ENCODE assay signal across 8 cellular contexts in genomic region chr18:46917108-46917807, GRCh38. TPM values are rescaled to one million over a fixed set of nuclear protein-coding genes. Genes with fewer than 3 reads are reported as not detected.
DNase-seq lines count a peak whose midpoint lies in the region; ATAC-seq, FAIRE-seq and TF ChIP-seq lines count a peak whose summit lies in the region.

TSS of gene KATNAL2 (plus strand) at chr18:46917602. CDS start at chr18:46946873, 29,271 bp downstream.
TSS of gene PIAS2 (minus strand) at chr18:46917507. CDS start at chr18:46917345, 162 bp downstream.

- H2AFZ ChIP-seq in mammary epithelial cell (ENCODE audit: low read depth, low read length), result peak within 1 kb of the TSS; percentile 97
- H2AFZ ChIP-seq in smooth muscle cell (ENCODE audit: low read depth), result peak within 1 kb of the TSS; percentile 91

- peak; percentile 19 for TF ChIP-seq CTCF in 22Rv1 (IDR thresholded peaks at IDR 0.05)
- no peak for TF ChIP-seq CTCF in WERI-Rb-1 (IDR thresholded peaks at IDR 0.05; ENCODE audit: low read depth, low read length)
- TF ChIP-seq CTCF in mammary epithelial cell (conservative IDR thresholded peaks at IDR 0.05 in 1 of 2, IDR thresholded peaks at IDR 0.05 in 1 of 2; ENCODE audit: extremely low read depth in 1 of 2, insufficient read depth in 1 of 2, low read depth in 1 of 2, low read length in 2 of 2), result no peak
- no peak for TF ChIP-seq CTCF in smooth muscle cell (IDR thresholded peaks at IDR 0.05; ENCODE audit: borderline replicate concordance, insufficient read depth, poor library complexity, severe bottlenecking)

- H3K27me3 Mint-ChIP-seq in immature natural killer cell (ENCODE audit: low read depth in 3 of 3), result peaks cover 0 to 13% (median 4%) of the 10 kb centered on the region in 3 donors

- peak; percentile 83 for ATAC-seq in HG02970 (IDR thresholded peaks at IDR 0.05; ENCODE audit: low FRiP score, unreplicated experiment)

- dilution Hi-C loops in mammary epithelial cell (cut with HindIII; ENCODE audit: low sequenced_read_pairs), result no loop called here

- peak; percentile 89 for FAIRE-seq in GM18507 (lab: Jason Lieb, UNC)

- H3K9ac ChIP-seq in mammary epithelial cell (ENCODE audit: insufficient read depth, low read length) (peak within 1 kb of the TSS; percentile 80), smooth muscle cell (ENCODE audit: low read depth) (peak within 1 kb of the TSS; percentile 53)

- peaks cover 6% of the 10 kb centered on the region for H3K9me3 ChIP-seq in WERI-Rb-1 (ENCODE audit: severe bottlenecking)
- no peaks in the 10 kb centered on the region for H3K9me3 ChIP-seq in mammary epithelial cell (replicated peaks; ENCODE audit: insufficient read depth, low read length)
- H3K9me3 ChIP-seq in smooth muscle cell (replicated peaks; ENCODE audit: low read depth), result no peaks in the 10 kb centered on the region

- H3K36me3 Mint-ChIP-seq in immature natural killer cell, result no peaks in the 10 kb centered on the region

- DNase-seq in GM18507 (ENCODE audit: extremely low spot score, insufficient read length, low read depth), result peak; percentile 76
- peak; percentile 17 for DNase-seq in NCI-H2029 treated with DMSO at 0.1 percent for 48 hours (lab: John Stamatoyannopoulos, UW)
- DNase-seq in WERI-Rb-1, result peak; percentile 86
- DNase-seq in mammary epithelial cell, result peak; percentile 46
- peak; percentile 75 to 83 (median 80) for DNase-seq in immature natural killer cell
- peak; percentile 50 for DNase-seq in smooth muscle cell (lab: John Stamatoyannopoulos, UW; ENCODE audit: unreplicated experiment)

- WGBS in mammary epithelial cell (ENCODE audit: low coverage, missing lambda C conversion rate), result 3% methylated on average over 13 of the region's 107 CpGs
- WGBS in smooth muscle cell (ENCODE audit: low lambda C conversion rate), result under 1% methylated on average over 70 of the region's 107 CpGs

- H3K27ac ChIP-seq in 22Rv1 (peak within 1 kb of the TSS; percentile 73), WERI-Rb-1 (peak within 1 kb of the TSS; percentile 89), mammary epithelial cell (ENCODE audit: insufficient read depth, low read depth, low read length) (peak within 1 kb of the TSS; percentile 63), smooth muscle cell (ENCODE audit: low read depth) (peak within 1 kb of the TSS; percentile 46)

- H3K36me3 ChIP-seq in WERI-Rb-1 (no peaks in the 10 kb centered on the region; the same call in 1 of the 2 replicates), mammary epithelial cell (ENCODE audit: insufficient read depth, low read length) (no peaks in the 10 kb centered on the region), smooth muscle cell (ENCODE audit: low read depth) (no peaks in the 10 kb centered on the region)

- H3K4me1 ChIP-seq in mammary epithelial cell (ENCODE audit: insufficient read depth, low read length) (peaks cover 5% of the 10 kb centered on the region), smooth muscle cell (ENCODE audit: low read depth) (peaks cover 19% of the 10 kb centered on the region)

- in situ Hi-C loops in mammary epithelial cell (cut with MboI; ENCODE audit: low sequenced_read_pairs in 2 of 2), result no loop called here

- CTCF ChIA-PET in mammary epithelial cell (lab: Charles Lee; ENCODE audit: low non-redundant PET), result no interaction called here

- peak within 1 kb of the TSS; percentile 68 to 95 (median 92) for H3K27ac Mint-ChIP-seq in immature natural killer cell

- intact Hi-C loops in mammary epithelial cell (cut with micrococcal nuclease), result no loop called here

- no peaks in the 10 kb centered on the region for H3K27me3 ChIP-seq in WERI-Rb-1 (ENCODE audit: insufficient read depth, low read depth, severe bottlenecking)
- H3K27me3 ChIP-seq in mammary epithelial cell (ENCODE audit: insufficient read depth, low read length), result no peaks in the 10 kb centered on the region
- no peaks in the 10 kb centered on the region for H3K27me3 ChIP-seq in smooth muscle cell (ENCODE audit: low read depth)

- BruUV-seq in mammary epithelial cell (replicated peaks; lab: Mats Ljungman, UMichigan), result no TSS peak

- peak within 1 kb of the TSS; percentile 90 to 94 (median 90) for H3K4me3 Mint-ChIP-seq in immature natural killer cell

- H4K20me1 ChIP-seq in mammary epithelial cell (ENCODE audit: insufficient read depth, low read length) (no peaks in the 10 kb centered on the region), smooth muscle cell (ENCODE audit: low read depth) (peaks cover 38% of the 10 kb centered on the region)

- H3F3A ChIP-seq in smooth muscle cell (ENCODE audit: low read depth), result no peaks in the 10 kb centered on the region

- H3K4me3 ChIP-seq in WERI-Rb-1 (ENCODE audit: low read depth, low read length) (peak within 1 kb of the TSS; percentile 93), mammary epithelial cell (replicated peaks in 1 of 3; ENCODE audit: insufficient read depth in 1 of 3, low read depth in 2 of 3, low read length in 3 of 3) (peak within 1 kb of the TSS; percentile 72 to 76 (median 73)), smooth muscle cell (peak within 1 kb of the TSS; percentile 94)

- H3K4me2 ChIP-seq in mammary epithelial cell (ENCODE audit: insufficient read depth, low read depth, low read length) (peak within 1 kb of the TSS; percentile 97), smooth muscle cell (peak within 1 kb of the TSS; percentile 94)

- no peaks in the 10 kb centered on the region for H3K9me3 Mint-ChIP-seq in immature natural killer cell

- peaks cover 40 to 52% of the 10 kb centered on the region in 2 donors for H3K4me1 Mint-ChIP-seq in immature natural killer cell

- H3K79me2 ChIP-seq in mammary epithelial cell (ENCODE audit: insufficient read depth, low read length) (peaks cover 45% of the 10 kb centered on the region), smooth muscle cell (ENCODE audit: low read depth) (peaks cover 43% of the 10 kb centered on the region)

RNA-seq across cellular contexts. Expression of gene KATNAL2, which starts in this region (rescaled TPM):
- total RNA-seq in mammary epithelial cell (1 to 10 TPM in 1 of 2 donors, under 1 TPM in 1; 0.33 to 1.4 TPM), smooth muscle cell (0.31 and 2.5 TPM in 2 replicates)
- polyA plus RNA-seq in mammary epithelial cell (0.92 TPM), immature natural killer cell (under 1 TPM in 1 of 3 donors, not detected in 2; 0.08 TPM), smooth muscle cell (2.1 and 2.5 TPM in 2 replicates)
- not detected for polyA minus RNA-seq in mammary epithelial cell

RNA-seq across cellular contexts. Expression of gene PIAS2, which starts in this region (rescaled TPM):
- total RNA-seq in mammary epithelial cell (10 to 100 TPM; 30.1 to 34.5 TPM), smooth muscle cell (22.0 and 26.6 TPM in 2 replicates)
- polyA plus RNA-seq in mammary epithelial cell (17.3 TPM), immature natural killer cell (10 to 100 TPM; 16.8 to 25.4 (median 18.8) TPM), smooth muscle cell (15.7 and 22.8 TPM in 2 replicates)
- 31.4 TPM for polyA minus RNA-seq in mammary epithelial cell

Comparison
In these comparisons a context has a peak if more than half of its experiments do, and no peak if none do; other contexts are left out.
1. Peak in every context shown above with its lines: DNase-seq, ATAC-seq, H3K4me3 ChIP-seq and H3K27ac ChIP-seq.
2. DNase-seq: peak in every context shown above with its lines; median percentile 86 in WERI-Rb-1; 80 in immature natural killer cell; 76 in GM18507; 50 in smooth muscle cell; 46 in mammary epithelial cell; 17 in NCI-H2029 treated with DMSO at 0.1 percent for 48 hours.